Comparison of ENCODE assay signal across 15 cellular contexts in genomic region chr6:84466521-84466920, GRCh38.
DNase-seq lines count a peak whose midpoint lies in the region; ATAC-seq, FAIRE-seq and TF ChIP-seq lines count a peak whose summit lies in the region.
"Had no signal": no experiment of that assay in that cellular context is flagged by ENCODE, and none has a peak within 500 bp of the region (broad histone marks: within the 10 kb centered on the region; RNA-seq: fewer than 3 reads in every experiment).

No MANE protein-coding gene starts in this region.

- H3K9ac ChIP-seq in endothelial cell of umbilical vein (replicated peaks; ENCODE audit: extremely low read depth, insufficient read depth, low read length), result peak overlapping the region; percentile 19

- H3K4me3 ChIP-seq in PC-9, result peak overlapping the region; percentile 33; the same call in 1 of the 2 replicates
- no peak overlapping the region for H3K4me3 ChIP-seq in endothelial cell of umbilical vein (replicated peaks in 1 of 3; ENCODE audit: insufficient read depth in 1 of 3, low read depth in 1 of 3, low read length in 3 of 3)
- H3K4me3 ChIP-seq in pancreas, result no peak overlapping the region

- H3K4me2 ChIP-seq in PC-9 (peak overlapping the region; percentile 65), endothelial cell of umbilical vein (ENCODE audit: insufficient read depth, low read length) (peak overlapping the region; percentile 4)

- intact Hi-C loops in PC-9 (cut with micrococcal nuclease; ENCODE audit: unreplicated experiment), result loop anchor here (5.0 to 10.0 kb wide), 2 partner anchors 78 to 181 kb away; no protein-coding TSS in a partner anchor
- intact Hi-C loops in endothelial cell of umbilical vein (cut with micrococcal nuclease), result no loop called here
- intact Hi-C loops in pancreas (cut with DNase I), result no loop called here

- H3K79me2 ChIP-seq in PC-9 (ENCODE audit: low read depth) (no peaks in the 10 kb centered on the region), endothelial cell of umbilical vein (ENCODE audit: control insufficient read depth, insufficient read depth, low read length) (no peaks in the 10 kb centered on the region)

- H3F3A ChIP-seq in PC-9 (ENCODE audit: insufficient read depth, low read depth), result peaks cover 19% of the 10 kb centered on the region

- 14 to 15% methylated on average over 4 of the region's 4 CpGs for WGBS in pancreas, 2 donors

- dilution Hi-C loops in endothelial cell of umbilical vein (cut with MboI; ENCODE audit: extremely low pct_ligation_motif_present, low sequenced_read_pairs), result no loop called here

- H3K4me1 ChIP-seq in PC-9 (replicated peaks; ENCODE audit: insufficient read depth) (peaks cover 31% of the 10 kb centered on the region), endothelial cell of umbilical vein (ENCODE audit: control insufficient read depth, extremely low read depth, insufficient read depth, low read length) (peaks cover 31% of the 10 kb centered on the region), pancreas (no peaks in the 10 kb centered on the region)

- BruUV-seq in PC-9 (replicated peaks; lab: Mats Ljungman, UMichigan) (no TSS peak), endothelial cell of umbilical vein (replicated peaks; lab: Mats Ljungman, UMichigan) (no TSS peak)

- ATAC-seq in pancreas, result peak in 3 of 4 donors; percentile 64 to 89 (median 78)
- ATAC-seq: activated naive CD4-positive, alpha-beta T cell treated with anti-CD3 and anti-CD28 coated beads, Interleukin-2, amount 50 U/mL, for 72 hours had no signal

- H3K27ac ChIP-seq in PC-9, result peak overlapping the region; percentile 75
- peak overlapping the region; percentile 44 for H3K27ac ChIP-seq in endothelial cell of umbilical vein (ENCODE audit: insufficient read depth, low read depth, low read length)
- no peak overlapping the region for H3K27ac ChIP-seq in pancreas

- H3K36me3 ChIP-seq in PC-9 (ENCODE audit: low read depth) (no peaks in the 10 kb centered on the region), endothelial cell of umbilical vein (ENCODE audit: control insufficient read depth in 2 of 2, extremely low read depth in 1 of 2, insufficient read depth in 2 of 2, low read length in 2 of 2) (no peaks in the 10 kb centered on the region), pancreas (no peaks in the 10 kb centered on the region)

- POLR2A ChIA-PET in PC-9 (lab: Charles Lee; ENCODE audit: unreplicated experiment), result interaction anchor here (0.5 to 0.6 kb wide), 3 partner anchors 12 to 95 kb away, joined by 3 read pairs; no protein-coding TSS in a partner anchor
- POLR2A ChIA-PET in endothelial cell of umbilical vein (lab: Charles Lee), result interaction anchor here (0.6 kb wide), 1 partner anchor 888 kb away, joined by 5 read pairs; no protein-coding TSS in a partner anchor

- no peaks in the 10 kb centered on the region for H3K9me2 ChIP-seq in PC-9 (ENCODE audit: insufficient read depth)

- H3K9me1 ChIP-seq in endothelial cell of umbilical vein (replicated peaks; ENCODE audit: control insufficient read depth, extremely low read depth, insufficient read depth, low read length), result no peaks in the 10 kb centered on the region

- no peaks in the 10 kb centered on the region for H4K20me1 ChIP-seq in PC-9 (ENCODE audit: insufficient read depth)
- H4K20me1 ChIP-seq in endothelial cell of umbilical vein (replicated peaks; ENCODE audit: control insufficient read depth, extremely low read depth, insufficient read depth, low read length), result no peaks in the 10 kb centered on the region

- H2AFZ ChIP-seq in PC-9 (no peak overlapping the region), endothelial cell of umbilical vein (ENCODE audit: low read depth, low read length) (no peak overlapping the region)

- TF ChIP-seq POLR2A in endothelial cell of umbilical vein (IDR thresholded peaks at IDR 0.05; ENCODE audit: low read depth, low read length), result no peak

- TF ChIP-seq CTCF in PC-9 (conservative IDR thresholded peaks at IDR 0.05) (no peak), endothelial cell of umbilical vein (IDR thresholded peaks at IDR 0.05; ENCODE audit: extremely low read depth in 1 of 2, insufficient read depth in 1 of 2, low read depth in 1 of 2, low read length in 2 of 2) (no peak), pancreas (IDR thresholded peaks at IDR 0.05) (no peak)

- H3K9me3 ChIP-seq in PC-9 (ENCODE audit: insufficient read depth, low read depth) (no peaks in the 10 kb centered on the region), endothelial cell of umbilical vein (replicated peaks; ENCODE audit: control insufficient read depth, insufficient read depth, low read length) (no peaks in the 10 kb centered on the region), pancreas (no peaks in the 10 kb centered on the region)

- FAIRE-seq in endothelial cell of umbilical vein (lab: Jason Lieb, UNC) (peak; percentile 69), pancreas (lab: Jason Lieb, UNC) (no peak)

- H3K27me3 ChIP-seq in PC-9 (ENCODE audit: insufficient read depth, low read depth) (no peaks in the 10 kb centered on the region), endothelial cell of umbilical vein (ENCODE audit: control insufficient read depth in 2 of 2, insufficient read depth in 2 of 2, low read length in 2 of 2) (no peaks in the 10 kb centered on the region), pancreas (no peaks in the 10 kb centered on the region)

- CTCF ChIA-PET in PC-9 (lab: Charles Lee) (no interaction called here), endothelial cell of umbilical vein (lab: Charles Lee) (interaction anchor here (0.6 to 3.6 kb wide), 17 partner anchors 9 to 857 kb away, joined by 3 to 18 read pairs (median 3); no protein-coding TSS in a partner anchor)

- DNase-seq in EL (peak; percentile 74), PC-9 (peak; percentile 69 to 89), endothelial cell of umbilical vein (ENCODE audit: low read depth, low spot score) (peak; percentile 93), pancreas (peak in 1 of 6 donors; percentile 20), NCI-H1105 treated with DMSO at 0.1 percent for 48 hours (lab: John Stamatoyannopoulos, UW) (no peak), GDM1 (lab: John Stamatoyannopoulos, UW) (no peak), NOMO-1 treated with dmso at 0.1 percent for 144 hours (lab: John Stamatoyannopoulos, UW; ENCODE audit: unreplicated experiment) (no peak)
- DNase-seq in stimulated activated naive CD4-positive, alpha-beta T cell treated with Interleukin-2 at 50 U/mL for 16 hours (lab: John Stamatoyannopoulos, UW), result no peak
- DNase-seq: activated CD4-positive, alpha-beta T cell treated with anti-CD3 and anti-CD28 coated beads, Interleukin-2, amount 50 U/mL, for 48 hours; immature natural killer cell; Kasumi-1; NCI-H510A treated with DMSO at 0.1 percent for 48 hours; nucleus accumbens; stimulated activated CD4-positive, alpha-beta T cell treated with anti-CD3 and anti-CD28 coated beads, Interleukin-4, amount 100 ng/mL, for 24 hours had no signal

TF ChIP-seq in endothelial cell of umbilical vein, 7 proteins besides CTCF, POLR2A, EP300 and RAD21:
- TF ChIP-seq GATA2 (IDR thresholded peaks at IDR 0.05; ENCODE audit: insufficient read depth, insufficient read length, low read depth, low read length) (peak; percentile 86), MAX (IDR thresholded peaks at IDR 0.05; ENCODE audit: insufficient read depth, insufficient read length) (no peak), EZH2 (IDR thresholded peaks at IDR 0.05; ENCODE audit: borderline replicate concordance, low read depth, low read length, severe bottlenecking) (no peak), JUN (IDR thresholded peaks at IDR 0.05; ENCODE audit: borderline replicate concordance, insufficient read depth, insufficient read length, low read depth) (peak; percentile 17), FOS (IDR thresholded peaks at IDR 0.05; ENCODE audit: borderline replicate concordance, insufficient read depth, low read length) (peak; percentile 85), MYC (IDR thresholded peaks at IDR 0.05; ENCODE audit: low read depth, low read length) (no peak), POLR2AphosphoS5 (IDR thresholded peaks at IDR 0.05; ENCODE audit: insufficient read depth, low read depth, low read length) (peak; percentile 61)
TF ChIP-seq in endothelial cell of umbilical vein: peak in this region for 4.

Comparison
In these comparisons a context has a peak if more than half of its experiments do, and no peak if none do; other contexts are left out.
1. DNase-seq: peak in EL (single experiment), PC-9 (2 of 2) and endothelial cell of umbilical vein (single experiment); none in stimulated activated naive CD4-positive, alpha-beta T cell treated with Interleukin-2 at 50 U/mL for 16 hours (single experiment), NCI-H1105 treated with DMSO at 0.1 percent for 48 hours (single experiment), GDM1 (single experiment) and NOMO-1 treated with dmso at 0.1 percent for 144 hours (single experiment).
2. H3K27ac ChIP-seq: peak in PC-9 (single experiment) and endothelial cell of umbilical vein (single experiment); none in pancreas (0 of 4).